Comparison of ENCODE assay signal across 8 cellular contexts in the genomic region with DNA sequence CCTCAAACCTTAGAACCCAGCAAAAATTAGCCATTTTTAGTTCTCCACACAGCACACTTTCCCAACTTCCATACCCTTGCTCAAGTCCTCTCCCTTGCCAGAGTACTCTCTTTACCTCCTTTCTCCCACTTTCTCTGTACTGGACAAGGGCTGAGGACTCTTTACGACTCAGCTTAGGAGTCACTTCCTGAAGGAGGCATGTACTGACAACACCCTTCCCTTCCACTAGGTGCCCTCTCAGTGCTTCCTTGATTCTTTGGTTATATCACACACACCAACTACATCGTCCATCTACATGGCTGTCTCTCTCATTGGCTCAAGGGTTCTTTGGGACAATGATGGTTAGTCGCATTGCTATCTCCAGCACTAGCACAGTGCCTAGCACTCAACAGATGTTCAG. TPM values are rescaled to one million over a fixed set of nuclear protein-coding genes. Genes with fewer than 3 reads are reported as not detected.
DNase-seq lines count a peak whose midpoint lies in the region; ATAC-seq and TF ChIP-seq lines count a peak whose summit lies in the region.

No MANE protein-coding gene starts in this region.

- no peak overlapping the region for H3K4me2 ChIP-seq in smooth muscle cell

- no peaks in the 10 kb centered on the region for H3F3A ChIP-seq in smooth muscle cell (ENCODE audit: low read depth)

- 38% methylated on average over 3 of the region's 3 CpGs for WGBS in right lobe of liver (ENCODE audit: insufficient coverage, low coverage, low lambda C conversion rate, missing lambda C conversion rate)
- WGBS in smooth muscle cell (ENCODE audit: low lambda C conversion rate) = 71% methylated on average over 3 of the region's 3 CpGs

- no peaks in the 10 kb centered on the region for H3K9me3 ChIP-seq in BE2C
- H3K9me3 ChIP-seq in right lobe of liver = no peaks in the 10 kb centered on the region
- H3K9me3 ChIP-seq in smooth muscle cell (replicated peaks; ENCODE audit: low read depth) = no peaks in the 10 kb centered on the region

- TF ChIP-seq POLR2A in right lobe of liver (IDR thresholded peaks at IDR 0.05) = no peak

- H3K36me3 ChIP-seq in BE2C = no peaks in the 10 kb centered on the region
- no peaks in the 10 kb centered on the region for H3K36me3 ChIP-seq in right lobe of liver
- H3K36me3 ChIP-seq in smooth muscle cell (ENCODE audit: low read depth) = no peaks in the 10 kb centered on the region

- H3K4me3 ChIP-seq in BE2C (ENCODE audit: low read depth, low read length) (no peak overlapping the region), right lobe of liver (no peak overlapping the region), smooth muscle cell (no peak overlapping the region)

- H3K4me1 ChIP-seq in BE2C (no peaks in the 10 kb centered on the region), right lobe of liver (no peaks in the 10 kb centered on the region), smooth muscle cell (ENCODE audit: low read depth) (no peaks in the 10 kb centered on the region)

- H3K27ac ChIP-seq in right lobe of liver (no peak overlapping the region), smooth muscle cell (ENCODE audit: low read depth) (no peak overlapping the region)

- H3K27me3 ChIP-seq in BE2C = no peaks in the 10 kb centered on the region
- H3K27me3 ChIP-seq in right lobe of liver = no peaks in the 10 kb centered on the region
- no peaks in the 10 kb centered on the region for H3K27me3 ChIP-seq in smooth muscle cell (ENCODE audit: low read depth)

- H2AFZ ChIP-seq in smooth muscle cell (ENCODE audit: low read depth) = no peak overlapping the region

- no peaks in the 10 kb centered on the region for H3K79me2 ChIP-seq in smooth muscle cell (ENCODE audit: low read depth)

- no peak overlapping the region for H3K9ac ChIP-seq in smooth muscle cell (ENCODE audit: low read depth)

- ATAC-seq in GM18873 (IDR thresholded peaks at IDR 0.05; ENCODE audit: low FRiP score, unreplicated experiment) (peak; percentile 71), right lobe of liver (peak; percentile 73 to 93 (median 78))
- peak; percentile 80 for ATAC-seq in activated naive CD8-positive, alpha-beta T cell treated with anti-CD3 and anti-CD28 coated beads, Interleukin-2, amount 50 U/mL, for 24 hours

- no peaks in the 10 kb centered on the region for H4K20me1 ChIP-seq in smooth muscle cell (ENCODE audit: low read depth)

- H3K27me3 Mint-ChIP-seq in activated naive CD8-positive, alpha-beta T cell treated with anti-CD3 and anti-CD28 coated beads, Interleukin-2, amount 50 U/mL, for 24 hours = peaks cover 13% of the 10 kb centered on the region
- no peaks in the 10 kb centered on the region for H3K27me3 Mint-ChIP-seq in endothelial cell (ENCODE audit: unreplicated experiment)

- intact Hi-C loops in right lobe of liver (cut with DNase I) = no loop called here

- no peaks in the 10 kb centered on the region for H3K9me3 Mint-ChIP-seq in activated naive CD8-positive, alpha-beta T cell treated with anti-CD3 and anti-CD28 coated beads, Interleukin-2, amount 50 U/mL, for 24 hours
- no peaks in the 10 kb centered on the region for H3K9me3 Mint-ChIP-seq in endothelial cell (ENCODE audit: unreplicated experiment)

- H3K36me3 Mint-ChIP-seq in activated naive CD8-positive, alpha-beta T cell treated with anti-CD3 and anti-CD28 coated beads, Interleukin-2, amount 50 U/mL, for 24 hours (ENCODE audit: low read depth) = no peaks in the 10 kb centered on the region
- no peaks in the 10 kb centered on the region for H3K36me3 Mint-ChIP-seq in endothelial cell (ENCODE audit: low read depth, unreplicated experiment)

- no peak overlapping the region for H3K4me3 Mint-ChIP-seq in activated naive CD8-positive, alpha-beta T cell treated with anti-CD3 and anti-CD28 coated beads, Interleukin-2, amount 50 U/mL, for 24 hours
- H3K4me3 Mint-ChIP-seq in endothelial cell (ENCODE audit: unreplicated experiment) = no peak overlapping the region

- DNase-seq in BE2C (no peak), HT-29 (ENCODE audit: low spot score) (peak; percentile 42), right lobe of liver (no peak), smooth muscle cell (lab: John Stamatoyannopoulos, UW; ENCODE audit: unreplicated experiment) (no peak), endothelial cell (ENCODE audit: low spot score) (no peak), T-helper 9 cell (no peak)
- no peak for DNase-seq in activated naive CD8-positive, alpha-beta T cell treated with anti-CD3 and anti-CD28 coated beads, Interleukin-2, amount 50 U/mL, for 24 hours

- H3K27ac Mint-ChIP-seq in activated naive CD8-positive, alpha-beta T cell treated with anti-CD3 and anti-CD28 coated beads, Interleukin-2, amount 50 U/mL, for 24 hours = no peak overlapping the region
- H3K27ac Mint-ChIP-seq in endothelial cell (ENCODE audit: unreplicated experiment) = no peak overlapping the region

- TF ChIP-seq CTCF in BE2C (IDR thresholded peaks at IDR 0.05; ENCODE audit: low read depth, low read length) = peak; percentile 49
- TF ChIP-seq CTCF in right lobe of liver (IDR thresholded peaks at IDR 0.05) = peak; percentile 23 to 35 (median 30)
- TF ChIP-seq CTCF in smooth muscle cell (IDR thresholded peaks at IDR 0.05; ENCODE audit: borderline replicate concordance, insufficient read depth, poor library complexity, severe bottlenecking) = no peak
- no peak for TF ChIP-seq CTCF in endothelial cell (IDR thresholded peaks at IDR 0.05; ENCODE audit: unreplicated experiment)

- no peaks in the 10 kb centered on the region for H3K4me1 Mint-ChIP-seq in activated naive CD8-positive, alpha-beta T cell treated with anti-CD3 and anti-CD28 coated beads, Interleukin-2, amount 50 U/mL, for 24 hours
- no peaks in the 10 kb centered on the region for H3K4me1 Mint-ChIP-seq in endothelial cell (ENCODE audit: unreplicated experiment)

RNA-seq across cellular contexts. Expression of a gene that starts 5.2 kb away (rescaled TPM):
- 0.17 TPM for polyA plus RNA-seq in BE2C (2012; ENCODE audit: insufficient read depth, insufficient read length, low read depth)
- not detected in 2 replicates for total RNA-seq in HT-29 (2014; rRNA removed; shearing (Covaris generic))
- not detected for total RNA-seq in right lobe of liver
- not detected in 2 replicates for total RNA-seq in smooth muscle cell
- not detected in 2 replicates for polyA plus RNA-seq in smooth muscle cell
- not detected for total RNA-seq in endothelial cell (ENCODE audit: unreplicated experiment)

RNA-seq across cellular contexts. Expression of a gene that starts 18.6 kb away (rescaled TPM):
- 163 TPM for polyA plus RNA-seq in BE2C (2012; ENCODE audit: insufficient read depth, insufficient read length, low read depth)
- 130 and 133 TPM in 2 replicates for total RNA-seq in HT-29 (2014; rRNA removed; shearing (Covaris generic))
- total RNA-seq in right lobe of liver (1,000 to 10,000 TPM in 2 of 6 experiments, 100 to 1,000 TPM in 4; 817 to 1,434 (median 907) TPM), smooth muscle cell (52.8 and 61.5 TPM in 2 replicates), endothelial cell (ENCODE audit: unreplicated experiment) (119 TPM)
- 77.6 and 83.2 TPM in 2 replicates for polyA plus RNA-seq in smooth muscle cell

Comparison
In these comparisons a context has a peak if more than half of its experiments do, and no peak if none do; other contexts are left out.
1. CTCF ChIP-seq: peak in BE2C (single experiment) and right lobe of liver (4 of 4); none in smooth muscle cell (single experiment) and endothelial cell (single experiment).
2. Peak in every context shown above with its lines, with median percentiles within 50 percentile points of each other: ATAC-seq.